Comparison of ENCODE assay signal across 8 cellular contexts in genomic region chr21:44012474-44013379, GRCh38. TPM values are rescaled to one million over a fixed set of nuclear protein-coding genes. Genes with fewer than 3 reads are reported as not detected.
DNase-seq lines count a peak whose midpoint lies in the region; ATAC-seq and TF ChIP-seq lines count a peak whose summit lies in the region.

No MANE protein-coding gene starts in this region.

- peaks cover 20% of the 10 kb centered on the region for H3K4me1 ChIP-seq in A673 (ENCODE audit: insufficient read depth, low read length, poor library complexity, severe bottlenecking)
- peaks cover 27 to 38% of the 10 kb centered on the region in 2 donors for H3K4me1 ChIP-seq in naive thymus-derived CD4-positive, alpha-beta T cell (ENCODE audit: control insufficient read depth in 2 of 2, insufficient read depth in 2 of 2, low read length in 2 of 2)

- CTCF ChIA-PET in A673 (lab: Charles Lee): no interaction called here
- CTCF ChIA-PET in naive thymus-derived CD4-positive, alpha-beta T cell (lab: Charles Lee): no interaction called here

- peak overlapping the region; percentile 96 for H3K4me3 ChIP-seq in A673 (ENCODE audit: low read depth, low read length, poor library complexity, severe bottlenecking)
- H3K4me3 ChIP-seq in naive thymus-derived CD4-positive, alpha-beta T cell (ENCODE audit: low read length): peak overlapping the region; percentile 63

- TF ChIP-seq CTCF in A673 (conservative IDR thresholded peaks at IDR 0.05; ENCODE audit: low read depth, low read length): no peak

- H3K27me3 ChIP-seq in A673 (replicated peaks; ENCODE audit: insufficient read depth, low read depth, low read length, poor library complexity): no peaks in the 10 kb centered on the region
- H3K27me3 ChIP-seq in naive thymus-derived CD4-positive, alpha-beta T cell (ENCODE audit: control insufficient read depth in 2 of 2, insufficient read depth in 2 of 2, low read length in 2 of 2): no peaks in the 10 kb centered on the region

- intact Hi-C loops in A673 (cut with micrococcal nuclease; ENCODE audit: unreplicated experiment): no loop called here
- intact Hi-C loops in naive thymus-derived CD4-positive, alpha-beta T cell (cut with micrococcal nuclease): loop anchor here in 1 of 2 donors (1.0 to 10.0 kb wide), 9 partner anchors 14 to 1040 kb away; partner anchors contain the start of genes LRRC3, PKNOX1, SUMO3 and UBE2G2

- H3K4me3 Mint-ChIP-seq in naive thymus-derived CD4-positive, alpha-beta T cell: peak overlapping the region; percentile 87 to 97 (median 93)
- H3K4me3 Mint-ChIP-seq in stimulated activated memory B cell treated with anti-CD40 and anti-IgM and Interleukin-4, amounts not matched to agents 10 μg/mL and 1 μg/mL and 100 μg/mL, for 72 hours: peak overlapping the region; percentile 90

- no peaks in the 10 kb centered on the region for H3K36me3 ChIP-seq in A673 (ENCODE audit: insufficient read depth, low read length, poor library complexity, severe bottlenecking)
- H3K36me3 ChIP-seq in naive thymus-derived CD4-positive, alpha-beta T cell (ENCODE audit: control insufficient read depth in 2 of 3, insufficient read depth in 3 of 3, low read length in 3 of 3): no peaks in the 10 kb centered on the region

- DNase-seq in A673 (ENCODE audit: low spot score) (peak; percentile 63), NOMO-1 treated with dmso at 0.1 percent for 144 hours (lab: John Stamatoyannopoulos, UW; ENCODE audit: unreplicated experiment) (peak; percentile 71), activated T-cell treated with anti-CD3 and anti-CD28 coated beads for 4 hours (peak; percentile 76)
- DNase-seq in naive thymus-derived CD4-positive, alpha-beta T cell: peak; percentile 62 to 90 (median 67)

- peak overlapping the region; percentile 90 to 96 (median 94) for H3K27ac Mint-ChIP-seq in naive thymus-derived CD4-positive, alpha-beta T cell
- peak overlapping the region; percentile 92 for H3K27ac Mint-ChIP-seq in stimulated activated memory B cell treated with anti-CD40 and anti-IgM and Interleukin-4, amounts not matched to agents 10 μg/mL and 1 μg/mL and 100 μg/mL, for 72 hours

- H3K4me1 Mint-ChIP-seq in naive thymus-derived CD4-positive, alpha-beta T cell: peaks cover 42 to 58% (median 55%) of the 10 kb centered on the region in 7 donors
- H3K4me1 Mint-ChIP-seq in stimulated activated memory B cell treated with anti-CD40 and anti-IgM and Interleukin-4, amounts not matched to agents 10 μg/mL and 1 μg/mL and 100 μg/mL, for 72 hours: peaks cover 54% of the 10 kb centered on the region

- H3K9me3 ChIP-seq in A673 (ENCODE audit: low read depth, low read length, poor library complexity, severe bottlenecking): no peaks in the 10 kb centered on the region
- no peaks in the 10 kb centered on the region for H3K9me3 ChIP-seq in naive thymus-derived CD4-positive, alpha-beta T cell (ENCODE audit: control insufficient read depth in 2 of 3, low read length in 3 of 3)

- peaks cover 0 to 12% (median 4%) of the 10 kb centered on the region in 5 donors for H3K36me3 Mint-ChIP-seq in naive thymus-derived CD4-positive, alpha-beta T cell
- H3K36me3 Mint-ChIP-seq in stimulated activated memory B cell treated with anti-CD40 and anti-IgM and Interleukin-4, amounts not matched to agents 10 μg/mL and 1 μg/mL and 100 μg/mL, for 72 hours: peaks cover 6% of the 10 kb centered on the region

- no peaks in the 10 kb centered on the region for H3K27me3 Mint-ChIP-seq in naive thymus-derived CD4-positive, alpha-beta T cell
- H3K27me3 Mint-ChIP-seq in stimulated activated memory B cell treated with anti-CD40 and anti-IgM and Interleukin-4, amounts not matched to agents 10 μg/mL and 1 μg/mL and 100 μg/mL, for 72 hours: no peaks in the 10 kb centered on the region

- BruUV-seq in A673 (replicated peaks; lab: Mats Ljungman, UMichigan): no TSS peak

- peak overlapping the region; percentile 98 for H3K27ac ChIP-seq in A673 (ENCODE audit: low read depth, low read length, poor library complexity, severe bottlenecking)
- peak overlapping the region; percentile 92 for H3K27ac ChIP-seq in naive thymus-derived CD4-positive, alpha-beta T cell (ENCODE audit: low read depth, low read length)

- H3K9me3 Mint-ChIP-seq in naive thymus-derived CD4-positive, alpha-beta T cell: peaks cover 0 to 2% (median 0%) of the 10 kb centered on the region in 11 donors
- no peaks in the 10 kb centered on the region for H3K9me3 Mint-ChIP-seq in stimulated activated memory B cell treated with anti-CD40 and anti-IgM and Interleukin-4, amounts not matched to agents 10 μg/mL and 1 μg/mL and 100 μg/mL, for 72 hours

- POLR2A ChIA-PET in A673 (lab: Charles Lee; ENCODE audit: low non-redundant PET): no interaction called here
- POLR2A ChIA-PET in naive thymus-derived CD4-positive, alpha-beta T cell (lab: Charles Lee): interaction anchor here (0.6 to 5.3 kb wide), 8 partner anchors 7 to 328 kb away, joined by 3 to 46 read pairs (median 6); no protein-coding TSS in a partner anchor

- peak; percentile 31 for ATAC-seq in GM18519 (IDR thresholded peaks at IDR 0.05; ENCODE audit: low FRiP score, unreplicated experiment)
- ATAC-seq in HG03095 (IDR thresholded peaks at IDR 0.05; ENCODE audit: unreplicated experiment): peak; percentile 61
- ATAC-seq in esophagus mucosa: peak; percentile 77
- peak; percentile 82 for ATAC-seq in naive thymus-derived CD4-positive, alpha-beta T cell
- ATAC-seq in stimulated activated memory B cell treated with anti-CD40 and anti-IgM and Interleukin-4, amounts not matched to agents 10 μg/mL and 1 μg/mL and 100 μg/mL, for 72 hours: peak; percentile 90

RNA-seq across cellular contexts. Expression of gene TRAPPC10, which starts 0.6 kb away (rescaled TPM):
- total RNA-seq in A673 (2021): 46.6 and 51.4 TPM in 2 replicates
- 20.2 TPM for total RNA-seq in esophagus mucosa
- 100 to 1,000 TPM in 2 of 5 experiments, 10 to 100 TPM in 3; 80.6 to 119 (median 93.2) TPM for total RNA-seq in naive thymus-derived CD4-positive, alpha-beta T cell
- 10 to 100 TPM; 15.6 to 26.5 TPM for polyA plus RNA-seq in naive thymus-derived CD4-positive, alpha-beta T cell

Comparison
In these comparisons a context has a peak if more than half of its experiments do, and no peak if none do; other contexts are left out.
1. Peak in every context shown above with its lines: DNase-seq, ATAC-seq, H3K4me3 ChIP-seq and H3K27ac ChIP-seq.
2. ATAC-seq: peak in every context shown above with its lines; median percentile 90 in stimulated activated memory B cell treated with anti-CD40 and anti-IgM and Interleukin-4, amounts not matched to agents 10 μg/mL and 1 μg/mL and 100 μg/mL, for 72 hours; 82 in naive thymus-derived CD4-positive, alpha-beta T cell; 77 in esophagus mucosa; 61 in HG03095; 31 in GM18519.